In the genomic region with DNA sequence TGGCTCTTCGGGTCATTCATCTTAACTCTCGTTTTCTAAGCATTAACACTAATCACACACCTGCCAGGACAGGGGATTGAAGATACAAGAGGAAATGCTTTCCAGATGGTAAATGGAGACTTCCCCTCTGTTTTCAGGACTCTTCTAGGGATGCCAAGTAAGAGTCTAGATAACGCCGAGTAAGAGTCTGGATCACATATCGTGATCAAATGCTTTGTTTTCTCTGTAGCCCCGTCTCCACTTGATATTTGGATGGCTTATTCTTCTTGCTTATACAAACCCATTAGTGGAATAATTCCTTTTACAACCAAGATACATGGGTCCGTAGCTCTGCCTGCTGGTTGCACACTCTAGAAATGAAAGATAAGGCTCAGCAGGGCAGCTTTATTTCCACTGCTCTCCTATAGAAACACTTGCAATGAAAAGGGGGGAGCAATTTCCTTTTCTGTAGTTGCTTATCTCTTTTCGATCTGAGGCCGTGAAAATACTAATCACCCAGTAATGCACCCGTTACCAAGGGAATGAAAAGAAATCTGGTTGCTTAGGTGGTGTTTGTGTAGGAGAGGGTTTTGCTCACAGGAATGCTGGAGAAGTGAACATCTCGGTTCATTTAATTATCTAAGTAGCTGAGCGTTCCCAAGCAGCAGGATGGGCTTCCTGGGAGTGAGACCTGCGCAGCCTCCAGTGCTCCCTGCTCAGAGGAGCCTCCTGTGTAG, we compare ENCODE assay signal across 10 cellular contexts.
A peak's percentile ranks its signal among the peaks of the same experiment; 100 is the strongest.
DNase-seq lines count a peak whose midpoint lies in the region; ATAC-seq and TF ChIP-seq lines count a peak whose summit lies in the region.
"Had no signal": no experiment of that assay in that cellular context is flagged by ENCODE, and none has a peak within 500 bp of the region (broad histone marks: within the 10 kb centered on the region; RNA-seq: fewer than 3 reads in every experiment).

No MANE protein-coding gene starts in this region.

- no peak for ATAC-seq in GM21447 (IDR thresholded peaks at IDR 0.05; ENCODE audit: unreplicated experiment)

- no peaks in the 10 kb centered on the region for H3K79me1 ChIP-seq in mesendoderm (ENCODE audit: low read length)

- no peak overlapping the region for H3K27ac Mint-ChIP-seq in MCF 10A (ENCODE audit: low read depth, unreplicated experiment)

- H3K27me3 ChIP-seq in ACC112 (ENCODE audit: insufficient read depth, low read length) (no peaks in the 10 kb centered on the region), mesendoderm (ENCODE audit: insufficient read depth, low read length, poor library complexity) (no peaks in the 10 kb centered on the region)

- peak overlapping the region; percentile 36 for H3K4me3 Mint-ChIP-seq in MCF 10A (ENCODE audit: unreplicated experiment)

- no peaks in the 10 kb centered on the region for H3K79me2 ChIP-seq in ACC112 (ENCODE audit: control insufficient read depth, insufficient read depth, low read length, unreplicated experiment)
- H3K79me2 ChIP-seq in mesendoderm (ENCODE audit: control insufficient read depth, insufficient read depth, low read length), result no peaks in the 10 kb centered on the region

- peak overlapping the region; percentile 22; the same call in 1 of the 2 replicates for H3K4me3 ChIP-seq in ACC112 (ENCODE audit: low read depth, low read length)
- no peak overlapping the region for H3K4me3 ChIP-seq in mesendoderm (ENCODE audit: low read length)

- peaks cover 10% of the 10 kb centered on the region for H3K4me1 Mint-ChIP-seq in MCF 10A (ENCODE audit: insufficient read depth, unreplicated experiment)

- WGBS in mesendoderm (ENCODE audit: extremely low coverage, insufficient coverage, low lambda C conversion rate), result no CpG with 5 or more reads among the region's 13 CpGs

- no peaks in the 10 kb centered on the region for H3K27me3 Mint-ChIP-seq in MCF 10A (ENCODE audit: insufficient read depth, unreplicated experiment)

- H3K36me3 ChIP-seq in ACC112 (ENCODE audit: insufficient read depth, low read length), result no peaks in the 10 kb centered on the region
- H3K36me3 ChIP-seq in mesendoderm (ENCODE audit: control insufficient read depth, insufficient read depth, low read length), result no peaks in the 10 kb centered on the region

- intact Hi-C loops in MCF 10A (cut with micrococcal nuclease), result loop anchor here (5.0 kb wide), 1 partner anchor 71 kb away; no protein-coding TSS in a partner anchor

- H2AK5ac ChIP-seq in mesendoderm (ENCODE audit: low read length), result no peak overlapping the region

- POLR2A ChIA-PET in MCF 10A (lab: Yijun Ruan, JAX), result interaction anchor here (0.6 kb wide), 1 partner anchor 12 kb away, joined by 3 read pairs; no protein-coding TSS in a partner anchor

- H3K23ac ChIP-seq in mesendoderm (ENCODE audit: low read length), result no peak overlapping the region

- H3K4me1 ChIP-seq in ACC112 (ENCODE audit: control insufficient read depth, insufficient read depth, low read length, unreplicated experiment) (no peaks in the 10 kb centered on the region), mesendoderm (ENCODE audit: control insufficient read depth, low read depth, low read length) (peaks cover 4% of the 10 kb centered on the region)

- no peak overlapping the region for H2BK120ac ChIP-seq in mesendoderm (ENCODE audit: low read depth, low read length)

- H3K27ac ChIP-seq in ACC112 (ENCODE audit: low read depth, low read length) (no peak overlapping the region), mesendoderm (ENCODE audit: low read depth, low read length) (peak overlapping the region; percentile 7)

- H3K4me2 ChIP-seq in mesendoderm (ENCODE audit: low read length), result no peak overlapping the region

- H3K56ac ChIP-seq in mesendoderm (ENCODE audit: low read length), result no peak overlapping the region

- H2BK15ac ChIP-seq in mesendoderm (replicated peaks; ENCODE audit: low read depth), result no peak overlapping the region

- H3K9me3 Mint-ChIP-seq in MCF 10A (ENCODE audit: unreplicated experiment), result no peaks in the 10 kb centered on the region

- CTCF ChIA-PET in MCF 10A (lab: Yijun Ruan, JAX), result no interaction called here

- no peak overlapping the region for H4K8ac ChIP-seq in mesendoderm (ENCODE audit: low read depth, low read length)

- H3K18ac ChIP-seq in mesendoderm (ENCODE audit: low read length), result no peak overlapping the region

- no TSS peak for BruUV-seq in MCF 10A (replicated peaks; lab: Mats Ljungman, UMichigan)

- no peak overlapping the region for H3K9ac ChIP-seq in mesendoderm (ENCODE audit: low read length)

- H2BK5ac ChIP-seq in mesendoderm (ENCODE audit: low read length), result no peak overlapping the region

- peak overlapping the region; percentile 25 for H2AFZ ChIP-seq in ACC112 (ENCODE audit: low read length, unreplicated experiment)

- H4K5ac ChIP-seq in mesendoderm (ENCODE audit: low read length), result no peak overlapping the region

- no peaks in the 10 kb centered on the region for H3K36me3 Mint-ChIP-seq in MCF 10A (ENCODE audit: insufficient read depth, unreplicated experiment)

- TF ChIP-seq CTCF in MCF 10A (IDR thresholded peaks at IDR 0.05; ENCODE audit: unreplicated experiment), result no peak

- peak; percentile 85 for DNase-seq in NCI-H146 (lab: John Stamatoyannopoulos, UW)
- DNase-seq in MCF 10A (ENCODE audit: unreplicated experiment), result no peak
- peak; percentile 82 for DNase-seq in mesendoderm
- DNase-seq in iPS-NIHi7 (ENCODE audit: extremely low spot score), result no peak
- no peak for DNase-seq in retina
- no peak for DNase-seq in T-helper 1 cell
- DNase-seq: activated T-cell treated with anti-CD3 and anti-CD28 coated beads for 4 hours; effector CD4-positive, alpha-beta T cell had no signal

- no peak overlapping the region for H3K4ac ChIP-seq in mesendoderm (ENCODE audit: low read depth, low read length)

Comparison
In these comparisons a context has a peak if more than half of its experiments do, and no peak if none do; other contexts are left out.
1. DNase-seq: peak in NCI-H146 (single experiment) and mesendoderm (single experiment); none in MCF 10A (single experiment), iPS-NIHi7 (single experiment), retina (single experiment) and T-helper 1 cell (0 of 5).